Comparison of ENCODE assay signal across 8 cellular contexts in the genomic region with DNA sequence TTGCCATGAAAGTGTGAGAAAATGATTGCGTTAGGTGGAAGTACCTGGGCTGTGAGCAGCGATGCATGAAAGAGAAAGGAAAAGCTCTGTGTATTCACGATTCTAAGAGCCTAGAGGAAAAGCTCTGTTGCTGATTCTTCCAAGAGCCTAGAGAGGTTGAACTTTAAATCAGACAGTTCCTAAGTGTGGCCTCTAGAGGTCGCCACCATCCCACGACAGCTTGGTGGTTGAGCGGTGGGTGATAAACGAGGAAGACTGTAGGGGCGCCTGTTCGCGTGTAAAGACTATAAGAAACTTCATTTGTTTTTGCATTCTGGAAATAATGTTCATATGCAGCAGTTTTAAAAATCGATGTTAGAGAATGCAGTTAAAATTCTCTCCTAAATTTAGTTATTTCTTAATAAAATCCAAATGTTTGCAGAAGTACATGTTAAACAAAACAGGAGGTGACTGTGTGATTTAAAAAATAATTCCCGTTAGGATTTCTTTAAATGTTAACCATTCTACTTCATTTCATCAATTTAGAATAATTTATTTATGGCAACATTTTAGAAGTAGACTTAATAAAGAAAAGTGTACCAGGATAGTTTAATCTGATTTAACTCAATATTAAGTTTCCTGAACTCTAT.
DNase-seq lines count a peak whose midpoint lies in the region; ATAC-seq and TF ChIP-seq lines count a peak whose summit lies in the region.

No MANE protein-coding gene starts in this region.

- H3K27ac ChIP-seq in gastroesophageal sphincter, result no peak overlapping the region

- CTCF ChIA-PET in T-cell (lab: Charles Lee), result interaction anchor here in 1 of 2 donors (1.2 kb wide), 1 partner anchor 8 kb away, joined by 4 read pairs; no protein-coding TSS in a partner anchor

- DNase-seq in DMS 273 (lab: John Stamatoyannopoulos, UW; ENCODE audit: unreplicated experiment), result peak; percentile 88
- DNase-seq in NCI-H1417 (lab: John Stamatoyannopoulos, UW), result peak; percentile 53 to 85 (median 62)
- DNase-seq in T-cell, result peak in 24 of 34 experiments; percentile 5 to 41 (median 21)
- peak; percentile 54 for DNase-seq in cerebellar cortex (ENCODE audit: low spot score)
- DNase-seq in nephron progenitor cell, result peak; percentile 81
- DNase-seq in KG1 (lab: John Stamatoyannopoulos, UW), result no peak

- ATAC-seq in GM21390 (IDR thresholded peaks at IDR 0.05; ENCODE audit: unreplicated experiment), result peak; percentile 76
- ATAC-seq in T-cell (replicated peaks in 1 of 4), result peak in 1 of 4 experiments; percentile 40
- ATAC-seq in gastroesophageal sphincter, result no peak

- H3K9me3 ChIP-seq in gastroesophageal sphincter, result peaks cover 0 to 17% (median 0%) of the 10 kb centered on the region in 3 donors

- 20 to 22% methylated on average over 10 to 12 of the region's 12 CpGs for WGBS in gastroesophageal sphincter (ENCODE audit: low coverage in 1 of 2), 2 donors

- H3K27me3 Mint-ChIP-seq in T-cell (peaks cover 26 to 31% of the 10 kb centered on the region in 2 donors), nephron progenitor cell (ENCODE audit: low read depth, poor library complexity) (peaks cover 12% of the 10 kb centered on the region)

- no peaks in the 10 kb centered on the region for H3K36me3 ChIP-seq in gastroesophageal sphincter

- no peak for TF ChIP-seq POLR2A in gastroesophageal sphincter (IDR thresholded peaks at IDR 0.05)

- TF ChIP-seq EP300 in gastroesophageal sphincter (IDR thresholded peaks at IDR 0.05), result no peak

- no peak overlapping the region for H3K27ac Mint-ChIP-seq in T-cell
- no peak overlapping the region for H3K27ac Mint-ChIP-seq in nephron progenitor cell

- no peak overlapping the region for H3K4me3 ChIP-seq in gastroesophageal sphincter

- peaks cover 53% of the 10 kb centered on the region for H3K27me3 ChIP-seq in gastroesophageal sphincter

- H3K9me3 Mint-ChIP-seq in T-cell, result peaks cover 8 to 19% (median 9%) of the 10 kb centered on the region in 3 donors
- H3K9me3 Mint-ChIP-seq in nephron progenitor cell, result peaks cover 34% of the 10 kb centered on the region

- H3K36me3 Mint-ChIP-seq in T-cell, result peaks cover 6% of the 10 kb centered on the region
- H3K36me3 Mint-ChIP-seq in nephron progenitor cell (ENCODE audit: low read depth), result peaks cover 14% of the 10 kb centered on the region

- peaks cover 0 to 6% (median 0%) of the 10 kb centered on the region in 3 donors for H3K4me1 Mint-ChIP-seq in T-cell
- peaks cover 43% of the 10 kb centered on the region for H3K4me1 Mint-ChIP-seq in nephron progenitor cell

- H3K4me3 Mint-ChIP-seq in T-cell, result no peak overlapping the region
- H3K4me3 Mint-ChIP-seq in nephron progenitor cell, result no peak overlapping the region

- no peaks in the 10 kb centered on the region for H3K4me1 ChIP-seq in gastroesophageal sphincter

- POLR2A ChIA-PET in T-cell (lab: Charles Lee), result no interaction called here

- TF ChIP-seq CTCF in nephron progenitor cell (IDR thresholded peaks at IDR 0.05) (peak; percentile 89), gastroesophageal sphincter (IDR thresholded peaks at IDR 0.05) (peak in 1 of 4 experiments; percentile 30)
